In genomic region chr13:95556981-95557380, GRCh38 we compare ENCODE assay signal across 31 cellular contexts. TPM values are rescaled to one million over a fixed set of nuclear protein-coding genes. Genes with fewer than 3 reads are reported as not detected.
"Had no signal": no experiment of that assay in that cellular context is flagged by ENCODE, and none has a peak within 500 bp of the region (broad histone marks: within the 10 kb centered on the region; RNA-seq: fewer than 3 reads in every experiment).

No MANE protein-coding gene starts in this region.

- H3K36me3 ChIP-seq: brain microvascular endothelial cell, SJCRH30 had no signal

- H3K4me1 Mint-ChIP-seq: activated T-helper 17 cell treated with anti-CD3 and anti-CD28 coated beads, Interleukin-2, amount 50 U/mL, for 72 hours had no signal

- H3K27ac Mint-ChIP-seq: activated CD4-positive, alpha-beta memory T cell treated with anti-CD3 and anti-CD28 coated beads for 36 hours; activated CD4-positive, alpha-beta T cell treated with anti-CD3 and anti-CD28 coated beads, Interleukin-2, amount 10 ng/mL, durations not matched to agents 7 days and 5 days; activated naive CD4-positive, alpha-beta T cell treated with anti-CD3 and anti-CD28 coated beads for 36 hours; activated naive CD8-positive, alpha-beta T cell; activated T-helper 17 cell treated with anti-CD3 and anti-CD28 coated beads, Interleukin-2, amount 50 U/mL, for 72 hours had no signal

- H3K9me2 ChIP-seq: SK-N-SH had no signal

- H3K4me3 ChIP-seq: SJCRH30 had no signal

- H3K4me1 ChIP-seq: SJCRH30 had no signal

- ATAC-seq: activated T-helper 17 cell treated with anti-CD3 and anti-CD28 coated beads, Interleukin-2, amount 50 U/mL, for 72 hours; Panc1; Right ventricle myocardium inferior had no signal

- H3K9me3 ChIP-seq: SJCRH30, SK-N-SH had no signal

- H3K4me2 ChIP-seq: SK-N-SH had no signal

- DNase-seq: activated CD4-positive, alpha-beta memory T cell treated with anti-CD3 and anti-CD28 coated beads for 36 hours; activated CD4-positive, alpha-beta T cell treated with anti-CD3 and anti-CD28 coated beads, Interleukin-2, amount 10 ng/mL, durations not matched to agents 7 days and 5 days; activated CD4-positive, CD25-positive, alpha-beta regulatory T cell; activated CD8-positive, alpha-beta memory T cell treated with anti-CD3 and anti-CD28 coated beads for 24 hours; activated gamma-delta T cell; activated naive CD4-positive, alpha-beta T cell treated with anti-CD3 and anti-CD28 coated beads for 36 hours; activated T-cell treated with anti-CD3 and anti-CD28 coated beads for 4 hours; activated T-cell treated with anti-CD3 and anti-CD28 coated beads, Interleukin-2, amount 50 U/mL, for 48 hours; amygdala; brain microvascular endothelial cell; cerebellar nuclear complex; Kasumi-1; NCI-H1048; NCI-H1694; NCI-H2029; NCI-H2107; NCI-H524 treated with DMSO at 0.1 percent for 48 hours; NCI-H774; NK-92 treated with Interleukin-12 subunit alpha and Interleukin-12 subunit beta, amount 100 ng/mL, for 24 hours; OCI-M1; RPMI8226; SJCRH30; SK-N-SH; T-helper 1 cell had no signal

- H3K27ac ChIP-seq: brain microvascular endothelial cell, SJCRH30, VCaP had no signal

- H3K4me3 Mint-ChIP-seq: activated CD4-positive, alpha-beta memory T cell treated with anti-CD3 and anti-CD28 coated beads for 36 hours; activated CD4-positive, alpha-beta T cell treated with anti-CD3 and anti-CD28 coated beads, Interleukin-2, amount 10 ng/mL, durations not matched to agents 7 days and 5 days; activated naive CD4-positive, alpha-beta T cell treated with anti-CD3 and anti-CD28 coated beads for 36 hours; activated naive CD8-positive, alpha-beta T cell; activated T-helper 17 cell treated with anti-CD3 and anti-CD28 coated beads, Interleukin-2, amount 50 U/mL, for 72 hours had no signal

- H3K36me3 Mint-ChIP-seq: activated CD4-positive, alpha-beta memory T cell treated with anti-CD3 and anti-CD28 coated beads for 36 hours had no signal

- H3K9me3 Mint-ChIP-seq: activated CD4-positive, alpha-beta memory T cell treated with anti-CD3 and anti-CD28 coated beads for 36 hours; activated CD4-positive, alpha-beta T cell treated with anti-CD3 and anti-CD28 coated beads, Interleukin-2, amount 10 ng/mL, durations not matched to agents 7 days and 5 days; activated naive CD4-positive, alpha-beta T cell treated with anti-CD3 and anti-CD28 coated beads for 36 hours; activated T-helper 17 cell treated with anti-CD3 and anti-CD28 coated beads, Interleukin-2, amount 50 U/mL, for 72 hours had no signal

- H3K27me3 ChIP-seq: SJCRH30 had no signal

RNA-seq across cellular contexts. Expression of gene CLDN10, which starts 4.5 kb away (rescaled TPM):
- total RNA-seq: activated CD4-positive, alpha-beta memory T cell treated with anti-CD3 and anti-CD28 coated beads for 36 hours; activated CD4-positive, alpha-beta T cell treated with anti-CD3 and anti-CD28 coated beads, Interleukin-2, amount 10 ng/mL, durations not matched to agents 7 days and 5 days; activated naive CD4-positive, alpha-beta T cell treated with anti-CD3 and anti-CD28 coated beads for 36 hours; activated T-helper 17 cell treated with anti-CD3 and anti-CD28 coated beads, Interleukin-2, amount 50 U/mL, for 72 hours; cardiac septum; SJCRH30; T-helper 2 cell treated with Interferon-gamma antibody and Interleukin-4, amounts not matched to agents 100 ng/mL and 5 ng/mL, for 36 hours had no signal
